Comparison of ENCODE assay signal across 15 cellular contexts in genomic region chrX:38095971-38096529, GRCh38.
DNase-seq lines count a peak whose midpoint lies in the region; ATAC-seq, FAIRE-seq and TF ChIP-seq lines count a peak whose summit lies in the region.
"Had no signal": no experiment of that assay in that cellular context is flagged by ENCODE, and none has a peak within 500 bp of the region (broad histone marks: within the 10 kb centered on the region; RNA-seq: fewer than 3 reads in every experiment).

No MANE protein-coding gene starts in this region.

- 80% methylated on average over 1 of the region's 4 CpGs for WGBS in mesenchymal stem cell
- WGBS in right cardiac atrium, result 68% methylated on average over 4 of the region's 4 CpGs

- in situ Hi-C loops in brain microvascular endothelial cell (cut with HindIII; ENCODE audit: low pct_ligation_motif_present, low sequenced_read_pairs), result no loop called here

- H3K36me3 ChIP-seq in brain microvascular endothelial cell (replicated peaks) (no peaks in the 10 kb centered on the region), mesenchymal stem cell (ENCODE audit: control insufficient read depth in 1 of 2, insufficient read depth in 2 of 2, low read depth in 1 of 2, low read length in 2 of 2) (peaks cover 0 to 4% of the 10 kb centered on the region in 2 experiments)
- H3K36me3 ChIP-seq: ascending aorta, SJSA1, upper lobe of left lung had no signal

- no peak overlapping the region for H3K14ac ChIP-seq in mesenchymal stem cell (ENCODE audit: low read length in 2 of 2)

- H2BK15ac ChIP-seq in mesenchymal stem cell (ENCODE audit: low read depth, poor library complexity, severe bottlenecking), result no peak overlapping the region

- H3K23ac ChIP-seq in mesenchymal stem cell (ENCODE audit: low read length in 2 of 2), result no peak overlapping the region

- H3K27me3 ChIP-seq in brain microvascular endothelial cell (replicated peaks) (no peaks in the 10 kb centered on the region), mesenchymal stem cell (ENCODE audit: control insufficient read depth in 1 of 2, insufficient read depth in 1 of 2, low read length in 2 of 2) (peaks cover 0 to 4% of the 10 kb centered on the region in 2 experiments), right cardiac atrium (ENCODE audit: control insufficient read depth, insufficient read depth) (no peaks in the 10 kb centered on the region)
- H3K27me3 ChIP-seq: ascending aorta, SJSA1, upper lobe of left lung had no signal

- intact Hi-C loops in right cardiac atrium (cut with DNase I), result no loop called here

- H4K91ac ChIP-seq in mesenchymal stem cell (ENCODE audit: low read length), result no peak overlapping the region

- no peak overlapping the region for H2AK5ac ChIP-seq in mesenchymal stem cell (ENCODE audit: low read length, severe bottlenecking)

- no peak overlapping the region for H3K4me2 ChIP-seq in mesenchymal stem cell (ENCODE audit: low read length, poor library complexity, severe bottlenecking)

- H3K4me3 ChIP-seq in brain microvascular endothelial cell (ENCODE audit: low read depth, low read length) (no peak overlapping the region), mesenchymal stem cell (ENCODE audit: insufficient read depth in 1 of 2, low read depth in 1 of 2, low read length in 2 of 2) (no peak overlapping the region), right cardiac atrium (ENCODE audit: low read length) (no peak overlapping the region)
- H3K4me3 ChIP-seq: ascending aorta, SJSA1, upper lobe of left lung had no signal

- no peak overlapping the region for H2AFZ ChIP-seq in mesenchymal stem cell (ENCODE audit: low read depth, low read length)

- no peak for ATAC-seq in right cardiac atrium
- ATAC-seq in HG03280 (IDR thresholded peaks at IDR 0.05; ENCODE audit: unreplicated experiment), result no peak
- ATAC-seq: activated T-cell treated with anti-CD3 and anti-CD28 coated beads, Interleukin-2, amount 50 U/mL, for 4 hours had no signal

- H2BK120ac ChIP-seq in mesenchymal stem cell (ENCODE audit: low read depth, low read length), result no peak overlapping the region

- DNase-seq in GM19239 (ENCODE audit: insufficient read length, low spot score) (no peak), M059J (ENCODE audit: low read depth) (peak; percentile 78), brain microvascular endothelial cell (peak; percentile 5), mesenchymal stem cell (peak; percentile 2), SW480 (ENCODE audit: low spot score) (no peak), NCI-H446 (lab: John Stamatoyannopoulos, UW) (no peak), right cardiac atrium (no peak)
- DNase-seq: activated T-cell treated with anti-CD3 and anti-CD28 coated beads, Interleukin-2, amount 50 U/mL, for 4 hours; NCI-H1092; NCI-H524 treated with DMSO at 0.1 percent for 48 hours; stimulated activated CD8-positive, alpha-beta memory T cell treated with anti-CD3 and anti-CD28 coated beads, Interleukin-4, amount 100 ng/mL, for 48 hours; upper lobe of left lung had no signal

- no peak overlapping the region for H3K9ac ChIP-seq in mesenchymal stem cell (ENCODE audit: low read length)

- no peak overlapping the region for H2BK5ac ChIP-seq in mesenchymal stem cell (ENCODE audit: low read depth, low read length, poor library complexity, severe bottlenecking)

- FAIRE-seq in GM19239 (lab: Jason Lieb, UNC), result peak; percentile 56

- H3K27ac ChIP-seq in brain microvascular endothelial cell (no peak overlapping the region), mesenchymal stem cell (ENCODE audit: low read length, poor library complexity, severe bottlenecking) (no peak overlapping the region), right cardiac atrium (ENCODE audit: low read length) (no peak overlapping the region)
- H3K27ac ChIP-seq: ascending aorta, SJSA1, upper lobe of left lung had no signal

- H3K4me1 ChIP-seq in mesenchymal stem cell (ENCODE audit: control insufficient read depth, insufficient read depth, low read depth, low read length) (no peaks in the 10 kb centered on the region), right cardiac atrium (ENCODE audit: control insufficient read depth, insufficient read depth, low read length) (no peaks in the 10 kb centered on the region)
- H3K4me1 ChIP-seq: ascending aorta, SJSA1, upper lobe of left lung had no signal

- H3K18ac ChIP-seq in mesenchymal stem cell (ENCODE audit: low read depth in 1 of 2, low read length in 2 of 2), result no peak overlapping the region

- no peak for TF ChIP-seq CTCF in brain microvascular endothelial cell (IDR thresholded peaks at IDR 0.05; ENCODE audit: low read depth, low read length, missing control alignments)

- no peaks in the 10 kb centered on the region for H3K79me1 ChIP-seq in mesenchymal stem cell (replicated peaks; ENCODE audit: low read length, poor library complexity, severe bottlenecking)

- H3K9me3 ChIP-seq in mesenchymal stem cell (ENCODE audit: control insufficient read depth, low read length) (peaks cover 13% of the 10 kb centered on the region), right cardiac atrium (ENCODE audit: control insufficient read depth, low read length) (no peaks in the 10 kb centered on the region)
- H3K9me3 ChIP-seq: ascending aorta, SJSA1 had no signal

- H3K4ac ChIP-seq in mesenchymal stem cell (ENCODE audit: low read depth in 1 of 2, low read length in 2 of 2), result no peak overlapping the region

- H4K8ac ChIP-seq in mesenchymal stem cell (ENCODE audit: low read length), result no peak overlapping the region

- no peak overlapping the region for H2BK12ac ChIP-seq in mesenchymal stem cell (ENCODE audit: low read length in 2 of 2)

Comparison
In these comparisons a context has a peak if more than half of its experiments do, and no peak if none do; other contexts are left out.
1. DNase-seq: peak in M059J (single experiment), brain microvascular endothelial cell (single experiment) and mesenchymal stem cell (single experiment); none in GM19239 (single experiment), SW480 (single experiment), NCI-H446 (0 of 2) and right cardiac atrium (0 of 3).